Comparison of ENCODE assay signal across 13 cellular contexts in genomic region chr6:147207851-147208754, GRCh38. TPM values are rescaled to one million over a fixed set of nuclear protein-coding genes. Genes with fewer than 3 reads are reported as not detected.
DNase-seq lines count a peak whose midpoint lies in the region; ATAC-seq, FAIRE-seq and TF ChIP-seq lines count a peak whose summit lies in the region.
"Had no signal": no experiment of that assay in that cellular context is flagged by ENCODE, and none has a peak within 500 bp of the region (broad histone marks: within the 10 kb centered on the region; RNA-seq: fewer than 3 reads in every experiment).

No MANE protein-coding gene starts in this region.

- no peak for FAIRE-seq in GM12892 (lab: Jason Lieb, UNC)

- no peak overlapping the region for H3K27ac ChIP-seq in CD4-positive, alpha-beta T cell (ENCODE audit: low read depth, low read length)
- peak overlapping the region; percentile 41 for H3K27ac ChIP-seq in colonic mucosa

- POLR2A ChIA-PET in CD4-positive, alpha-beta T cell (lab: Charles Lee): interaction anchor here (1.8 kb wide), 1 partner anchor 20 kb away, joined by 4 read pairs; no protein-coding TSS in a partner anchor

- H3K27me3 Mint-ChIP-seq in CD4-positive, alpha-beta T cell: no peaks in the 10 kb centered on the region
- H3K27me3 Mint-ChIP-seq in osteocyte (ENCODE audit: unreplicated experiment) (no peaks in the 10 kb centered on the region), nephron progenitor cell (ENCODE audit: low read depth, poor library complexity) (peaks cover 4% of the 10 kb centered on the region)

- no peaks in the 10 kb centered on the region for H3K9me3 ChIP-seq in CD4-positive, alpha-beta T cell (ENCODE audit: control insufficient read depth, low read length)
- H3K9me3 ChIP-seq in colonic mucosa: no peaks in the 10 kb centered on the region
- H3K9me3 ChIP-seq: Caco-2 had no signal

- intact Hi-C loops in CD4-positive, alpha-beta T cell (cut with DNase I, micrococcal nuclease): loop anchor here (10.0 kb wide), 3 partner anchors 117 to 1393 kb away; partner anchors contain the start of genes FBXO30 (in 1 of the 2) and SHPRH (in 1 of the 2)
- intact Hi-C loops in colonic mucosa (cut with DNase I): no loop called here

- H3K4me1 ChIP-seq in colonic mucosa: no peaks in the 10 kb centered on the region

- H3K4me1 Mint-ChIP-seq in CD4-positive, alpha-beta T cell (ENCODE audit: low read depth): peaks cover 66% of the 10 kb centered on the region
- H3K4me1 Mint-ChIP-seq in osteocyte (ENCODE audit: unreplicated experiment) (peaks cover 57% of the 10 kb centered on the region), nephron progenitor cell (peaks cover 49% of the 10 kb centered on the region)

- peaks cover 23% of the 10 kb centered on the region for H3K36me3 Mint-ChIP-seq in CD4-positive, alpha-beta T cell (ENCODE audit: low read depth)
- peaks cover 5% of the 10 kb centered on the region for H3K36me3 Mint-ChIP-seq in osteocyte (ENCODE audit: unreplicated experiment)
- peaks cover 10% of the 10 kb centered on the region for H3K36me3 Mint-ChIP-seq in nephron progenitor cell (ENCODE audit: low read depth)

- no peaks in the 10 kb centered on the region for H3K27me3 ChIP-seq in CD4-positive, alpha-beta T cell (ENCODE audit: control insufficient read depth, insufficient read depth, low read length)
- H3K27me3 ChIP-seq in colonic mucosa: no peaks in the 10 kb centered on the region

- ATAC-seq in CD4-positive, alpha-beta T cell (ENCODE audit: poor library complexity): no peak

- peak overlapping the region in 1 of 2 donors; percentile 79 for H3K9ac ChIP-seq in colonic mucosa (ENCODE audit: low read depth in 2 of 2, low read length in 2 of 2)

- no peaks in the 10 kb centered on the region for H3K36me3 ChIP-seq in colonic mucosa

- H3K27ac Mint-ChIP-seq in CD4-positive, alpha-beta T cell: peak overlapping the region; percentile 19
- H3K27ac Mint-ChIP-seq in osteocyte (ENCODE audit: unreplicated experiment): peak overlapping the region; percentile 81
- no peak overlapping the region for H3K27ac Mint-ChIP-seq in nephron progenitor cell
- H3K27ac Mint-ChIP-seq: mesothelial cell of epicardium had no signal

- TF ChIP-seq POLR2A in GM12892 (IDR thresholded peaks at IDR 0.05; ENCODE audit: low read depth, low read length): no peak

- no peak overlapping the region for H3K4me3 Mint-ChIP-seq in CD4-positive, alpha-beta T cell
- H3K4me3 Mint-ChIP-seq in osteocyte (ENCODE audit: unreplicated experiment): peak overlapping the region; percentile 65
- H3K4me3 Mint-ChIP-seq in nephron progenitor cell: no peak overlapping the region
- H3K4me3 Mint-ChIP-seq: mesothelial cell of epicardium had no signal

- CTCF ChIA-PET in CD4-positive, alpha-beta T cell (lab: Charles Lee): no interaction called here

- TF ChIP-seq CTCF in CD4-positive, alpha-beta T cell (IDR thresholded peaks at IDR 0.05): no peak
- no peak for TF ChIP-seq CTCF in colonic mucosa (IDR thresholded peaks at IDR 0.05)
- TF ChIP-seq CTCF in osteocyte (IDR thresholded peaks at IDR 0.05): no peak
- no peak for TF ChIP-seq CTCF in nephron progenitor cell (IDR thresholded peaks at IDR 0.05)

- peak overlapping the region; percentile 5 for H3K4me3 ChIP-seq in colonic mucosa

- DNase-seq in CD4-positive, alpha-beta T cell: no peak
- DNase-seq in M059J (ENCODE audit: low read depth) (peak; percentile 31), colonic mucosa (no peak), osteocyte (ENCODE audit: extremely low spot score, unreplicated experiment) (no peak), GM12892 (ENCODE audit: insufficient read length) (no peak), nephron progenitor cell (no peak), inferior parietal cortex (ENCODE audit: extremely low spot score) (no peak), mucosa of gallbladder (ENCODE audit: low spot score) (no peak)
- DNase-seq: activated T-cell treated with anti-CD3 and anti-CD28 coated beads, Interleukin-2, amount 50 U/mL, for 1 hour; Caco-2; glutamatergic neuron; stimulated activated naive CD4-positive, alpha-beta T cell had no signal

- H3K9me3 Mint-ChIP-seq in CD4-positive, alpha-beta T cell: no peaks in the 10 kb centered on the region
- H3K9me3 Mint-ChIP-seq in osteocyte (ENCODE audit: unreplicated experiment) (no peaks in the 10 kb centered on the region), nephron progenitor cell (no peaks in the 10 kb centered on the region)
- H3K9me3 Mint-ChIP-seq: mesothelial cell of epicardium had no signal

RNA-seq across cellular contexts. Expression of gene STXBP5, which starts 3.9 kb away (rescaled TPM):
- 10 to 100 TPM; 21.0 to 22.5 TPM for total RNA-seq in CD4-positive, alpha-beta T cell
- total RNA-seq in M059J (2014; rRNA removed; shearing (Covaris generic)): 19.7 and 38.0 TPM in 2 replicates
- total RNA-seq in colonic mucosa: 10 to 100 TPM; 45.8 to 52.3 TPM
- total RNA-seq in osteocyte: 32.2 and 34.8 TPM in 2 replicates
- 4.3 TPM for polyA plus RNA-seq in GM12892 (2012; ENCODE audit: missing spikeins)
- 23.0 TPM for total RNA-seq in mucosa of gallbladder
